Comparison of ENCODE assay signal across 23 cellular contexts in genomic region chr3:60542981-60543380, GRCh38.
DNase-seq lines count a peak whose midpoint lies in the region; ATAC-seq, FAIRE-seq and TF ChIP-seq lines count a peak whose summit lies in the region.
"Had no signal": no experiment of that assay in that cellular context is flagged by ENCODE, and none has a peak within 500 bp of the region (broad histone marks: within the 10 kb centered on the region; RNA-seq: fewer than 3 reads in every experiment).

No MANE protein-coding gene starts in this region.

- H3K9me3 ChIP-seq in BE2C, result no peaks in the 10 kb centered on the region
- no peaks in the 10 kb centered on the region for H3K9me3 ChIP-seq in HAP-1
- H3K9me3 ChIP-seq in GM12878 (replicated peaks; ENCODE audit: control insufficient read depth, insufficient read depth, low read length), result no peaks in the 10 kb centered on the region
- H3K9me3 ChIP-seq: BLaER1 had no signal

- no peak for FAIRE-seq in GM12878 (lab: Jason Lieb, UNC)
- FAIRE-seq: A204.1, GM12892, GM18507, H54 had no signal

- no peak overlapping the region for H3K9ac ChIP-seq in GM12878 (ENCODE audit: control insufficient read depth, insufficient read depth, low read length)
- H3K9ac ChIP-seq: BLaER1 had no signal

- no TSS peak for BruUV-seq in GM12878 (replicated peaks; lab: Mats Ljungman, UMichigan)

- TF ChIP-seq EP300 in GM12878 (IDR thresholded peaks at IDR 0.05; ENCODE audit: borderline replicate concordance in 1 of 2, control insufficient read depth in 1 of 2, low read depth in 2 of 2, low read length in 2 of 2), result no peak

- ATAC-seq in GM12878 (no peak), HG03095 (IDR thresholded peaks at IDR 0.05; ENCODE audit: unreplicated experiment) (no peak), HG02938 (IDR thresholded peaks at IDR 0.05; ENCODE audit: unreplicated experiment) (no peak)
- ATAC-seq: PC-3 had no signal

- CTCF ChIA-PET in GM12878 (lab: Yijun Ruan, JAX), result no interaction called here

- POLR2A ChIA-PET in GM12878 (lab: Charles Lee), result no interaction called here

- in situ Hi-C loops in HAP-1 (cut with MboI; ENCODE audit: low sequenced_read_pairs) (no loop called here), GM12878 (cut with MboI) (no loop called here), ACHN (cut with HindIII; ENCODE audit: low pct_ligation_motif_present, low pct_unique_long_range_greater_than_20kb, low sequenced_read_pairs) (no loop called here)

- H3K4me3 ChIP-seq in BE2C (ENCODE audit: low read depth, low read length) (no peak overlapping the region), HAP-1 (no peak overlapping the region), GM12878 (no peak overlapping the region)
- H3K4me3 ChIP-seq: BLaER1 had no signal

- TF ChIP-seq RAD21 in GM12878 (IDR thresholded peaks at IDR 0.05; ENCODE audit: insufficient read depth, low read depth, low read length), result no peak

- intact Hi-C loops in GM12878 (cut with micrococcal nuclease; ENCODE audit: unreplicated experiment), result no loop called here

- no peaks in the 10 kb centered on the region for H4K20me1 ChIP-seq in GM12878 (ENCODE audit: control insufficient read depth, insufficient read depth)
- H4K20me1 ChIP-seq: BLaER1 had no signal

- H3K79me2 ChIP-seq in GM12878 (ENCODE audit: control insufficient read depth, insufficient read depth, low read length), result no peaks in the 10 kb centered on the region

- no peaks in the 10 kb centered on the region for H3K27me3 ChIP-seq in BE2C
- no peaks in the 10 kb centered on the region for H3K27me3 ChIP-seq in HAP-1 (ENCODE audit: low read depth)
- no peaks in the 10 kb centered on the region for H3K27me3 ChIP-seq in GM12878 (replicated peaks in 1 of 2; ENCODE audit: control insufficient read depth in 2 of 2, insufficient read depth in 2 of 2, low read length in 1 of 2)
- H3K27me3 ChIP-seq: BLaER1 had no signal

- SMC1A ChIA-PET in GM12878 (lab: Charles Lee; ENCODE audit: uncharacterized antibody, unreplicated experiment), result interaction anchor here (1.3 to 1.7 kb wide), 2 partner anchors 10 to 13 kb away, joined by 4 to 6 read pairs; no protein-coding TSS in a partner anchor

- no peak overlapping the region for H3K27ac ChIP-seq in GM12878 (ENCODE audit: control insufficient read depth, insufficient read depth)
- H3K27ac ChIP-seq: BLaER1 had no signal

- RAD21 ChIA-PET in GM12878 (lab: Charles Lee; ENCODE audit: unreplicated experiment), result no interaction called here

- TF ChIP-seq CTCF in BE2C (IDR thresholded peaks at IDR 0.05; ENCODE audit: low read depth, low read length) (no peak), GM12878 (IDR thresholded peaks at IDR 0.05 in 2 of 3, conservative IDR thresholded peaks at IDR 0.05 in 1 of 3; ENCODE audit: control insufficient read depth in 2 of 3, extremely low read depth in 1 of 3, insufficient read depth in 1 of 3, low read depth in 3 of 3, low read length in 3 of 3) (no peak)

- H2AFZ ChIP-seq in GM12878 (ENCODE audit: control insufficient read depth, low read depth, low read length), result no peak overlapping the region

- no peak overlapping the region for H3K4me2 ChIP-seq in GM12878 (ENCODE audit: control insufficient read depth, insufficient read depth)
- H3K4me2 ChIP-seq: BLaER1 had no signal

- TF ChIP-seq POLR2A in GM12878 (IDR thresholded peaks at IDR 0.05; ENCODE audit: low read depth, low read length), result no peak

- DNase-seq in BE2C (peak; percentile 6), HAP-1 (ENCODE audit: low spot score in 2 of 2) (peak; percentile 9 to 22), GM12878 (ENCODE audit: low read depth, low spot score) (no peak), left kidney (ENCODE audit: low read depth, low spot score) (peak; percentile 76), ACHN (no peak)
- no peak for DNase-seq in stimulated activated CD4-positive, alpha-beta T cell treated with anti-CD3 and anti-CD28 coated beads, Interleukin-4, amount 100 ng/mL, for 1 hour
- DNase-seq: CD4-positive, alpha-beta T cell; COR-L47; DMS79; IMR-90; NCI-H1417; NCI-H1694 treated with DMSO at 0.1 percent for 48 hours; NCI-H446; NCI-H526 treated with DMSO at 0.1 percent for 48 hours; PC-3; Right ventricle myocardium superior had no signal

- 54% methylated on average over 3 of the region's 3 CpGs for WGBS in GM12878 (ENCODE audit: insufficient coverage, insufficient replicate concordance, low lambda C conversion rate, missing lambda C conversion rate)

- H3K36me3 ChIP-seq in BE2C, result no peaks in the 10 kb centered on the region
- H3K36me3 ChIP-seq in HAP-1 (replicated peaks), result no peaks in the 10 kb centered on the region
- H3K36me3 ChIP-seq in GM12878 (ENCODE audit: control insufficient read depth in 2 of 2, insufficient read depth in 2 of 2, low read length in 1 of 2), result no peaks in the 10 kb centered on the region
- H3K36me3 ChIP-seq: BLaER1 had no signal

- H3K4me1 ChIP-seq in BE2C, result no peaks in the 10 kb centered on the region
- no peaks in the 10 kb centered on the region for H3K4me1 ChIP-seq in HAP-1
- no peaks in the 10 kb centered on the region for H3K4me1 ChIP-seq in GM12878 (ENCODE audit: control insufficient read depth, insufficient read depth, low read length)
- H3K4me1 ChIP-seq: BLaER1 had no signal

TF ChIP-seq in GM12878, 131 proteins besides CTCF, POLR2A, EP300 and RAD21:
- TF ChIP-seq PBX3 (IDR thresholded peaks at IDR 0.05; ENCODE audit: insufficient replicate concordance, low read depth, low read length) (no peak), ZBTB40 (IDR thresholded peaks at IDR 0.05; ENCODE audit: borderline replicate concordance) (peak; percentile 45)

Comparison
In these comparisons a context has a peak if more than half of its experiments do, and no peak if none do; other contexts are left out.
1. DNase-seq: peak in BE2C (single experiment), HAP-1 (2 of 2) and left kidney (single experiment); none in GM12878 (single experiment), ACHN (single experiment) and stimulated activated CD4-positive, alpha-beta T cell treated with anti-CD3 and anti-CD28 coated beads, Interleukin-4, amount 100 ng/mL, for 1 hour (single experiment).